Comparison of ENCODE assay signal across 27 cellular contexts in genomic region chr9:87716141-87716540, GRCh38. TPM values are rescaled to one million over a fixed set of nuclear protein-coding genes. Genes with fewer than 3 reads are reported as not detected.
DNase-seq lines count a peak whose midpoint lies in the region; ATAC-seq and TF ChIP-seq lines count a peak whose summit lies in the region.
"Had no signal": no experiment of that assay in that cellular context is flagged by ENCODE, and none has a peak within 500 bp of the region (broad histone marks: within the 10 kb centered on the region; RNA-seq: fewer than 3 reads in every experiment).

No MANE protein-coding gene starts in this region.

- ATAC-seq in IMR-90 (ENCODE audit: low read depth) (no peak), psoas muscle (no peak)
- ATAC-seq in naive thymus-derived CD8-positive, alpha-beta T cell = no peak
- ATAC-seq: activated naive CD4-positive, alpha-beta T cell treated with anti-CD3 and anti-CD28 coated beads, Interleukin-2, amount 50 U/mL, for 72 hours; Right ventricle myocardium inferior; stimulated activated effector memory CD8-positive, alpha-beta T cell treated with anti-CD3 and anti-CD28 coated beads, Interleukin-12 subunit alpha, Interleukin-12 subunit beta, amount 100 ng/mL, for 72 hours had no signal

- no peak overlapping the region for H3K23ac ChIP-seq in IMR-90 (ENCODE audit: low read depth, low read length)

- peak; percentile 65 for DNase-seq in EH (ENCODE audit: low read depth)
- no peak for DNase-seq in IMR-90
- DNase-seq in fibroblast of villous mesenchyme (ENCODE audit: low read depth) = peak; percentile 69
- peak; percentile 63 for DNase-seq in renal cortical epithelial cell (ENCODE audit: low read depth)
- DNase-seq in T-helper 2 cell = no peak
- DNase-seq in psoas muscle = no peak
- no peak for DNase-seq in COR-L47 (lab: John Stamatoyannopoulos, UW)
- DNase-seq in naive thymus-derived CD8-positive, alpha-beta T cell = no peak
- DNase-seq: DMS79, GOT3, KG1, kidney, MG63, midbrain, naive B cell, NCI-H1105, NCI-H1930, NCI-H2227 treated with DMSO at 0.1 percent for 48 hours, NCI-H69, occipital lobe had no signal

- H3K14ac ChIP-seq in IMR-90 (replicated peaks; ENCODE audit: low read depth, low read length) = 0 out of 2 replicates have a peak overlapping the region, but pooled peaks have one; percentile 23

- no peak overlapping the region for H3K4me3 Mint-ChIP-seq in naive thymus-derived CD8-positive, alpha-beta T cell
- H3K4me3 Mint-ChIP-seq: naive B cell; stimulated activated effector memory CD8-positive, alpha-beta T cell treated with anti-CD3 and anti-CD28 coated beads, Interleukin-12 subunit alpha, Interleukin-12 subunit beta, amount 100 ng/mL, for 72 hours; T-helper 2 cell treated with Interferon-gamma antibody and Interleukin-4, amounts not matched to agents 5 μg/mL and 100 μg/mL, for 36 hours had no signal

- H4K91ac ChIP-seq in IMR-90 (ENCODE audit: insufficient read depth, low read depth, low read length) = no peak overlapping the region

- H2BK120ac ChIP-seq in IMR-90 (ENCODE audit: low read depth, low read length) = no peak overlapping the region

- peaks cover 0 to 6% (median under 1%) of the 10 kb centered on the region in 4 donors for H3K4me1 Mint-ChIP-seq in naive thymus-derived CD8-positive, alpha-beta T cell

- no peaks in the 10 kb centered on the region for H4K20me1 ChIP-seq in IMR-90 (ENCODE audit: insufficient read depth, low read length)
- H4K20me1 ChIP-seq: BLaER1 treated with 17β-estradiol and CSF1 and Interleukin-3, amounts not matched to agents 10 nM and 100 nM had no signal

- H3K9me1 ChIP-seq in IMR-90 (ENCODE audit: insufficient read depth, low read length) = peaks cover 20% of the 10 kb centered on the region

- TF ChIP-seq CTCF in IMR-90 (conservative IDR thresholded peaks at IDR 0.05; ENCODE audit: low read depth, low read length) (no peak), fibroblast of villous mesenchyme (IDR thresholded peaks at IDR 0.05; ENCODE audit: insufficient read depth, low read depth, low read length) (no peak), psoas muscle (IDR thresholded peaks at IDR 0.05) (no peak)

- H2AK5ac ChIP-seq in IMR-90 (ENCODE audit: low read depth, low read length) = peak overlapping the region; percentile 39; the same call in 1 of the 2 replicates

- no peak overlapping the region for H2BK15ac ChIP-seq in IMR-90 (ENCODE audit: low read depth, low read length)

- H3K36me3 ChIP-seq in IMR-90 (ENCODE audit: control insufficient read depth, insufficient read depth, low read length) (no peaks in the 10 kb centered on the region), psoas muscle (ENCODE audit: insufficient read depth in 1 of 2, low read depth in 1 of 2) (no peaks in the 10 kb centered on the region)
- H3K36me3 ChIP-seq: BLaER1 treated with 17β-estradiol and CSF1 and Interleukin-3, amounts not matched to agents 10 nM and 100 nM; breast epithelium; MG63; tibial nerve had no signal

- H3K18ac ChIP-seq in IMR-90 (ENCODE audit: low read depth, low read length) = no peak overlapping the region; the same call in 1 of the 2 replicates

- H4K5ac ChIP-seq in IMR-90 (ENCODE audit: low read depth, low read length) = no peak overlapping the region

- in situ Hi-C loops in IMR-90 (cut with MboI; ENCODE audit: low sequenced_read_pairs) = loop anchor here (25.0 kb wide), 1 partner anchor 846 kb away; no protein-coding TSS in a partner anchor

- H3K4me3 ChIP-seq in IMR-90 (ENCODE audit: insufficient read depth, low read depth, low read length) = no peak overlapping the region
- H3K4me3 ChIP-seq in fibroblast of villous mesenchyme (ENCODE audit: low read depth, low read length) = no peak overlapping the region
- H3K4me3 ChIP-seq in psoas muscle = no peak overlapping the region
- H3K4me3 ChIP-seq: BLaER1 treated with 17β-estradiol and CSF1 and Interleukin-3, amounts not matched to agents 10 nM and 100 nM; breast epithelium; MG63; tibial nerve had no signal

- H3K79me1 ChIP-seq in IMR-90 (ENCODE audit: low read depth in 1 of 2, low read length in 2 of 2) = peaks cover 0 to 6% of the 10 kb centered on the region in 2 experiments; a peak in 2 of 4 replicates

- intact Hi-C loops in IMR-90 (cut with micrococcal nuclease) (loop anchor here (10.0 kb wide), 1 partner anchor 1599 kb away; the partner anchor contains the start of genes CKS2 and SECISBP2), psoas muscle (cut with DNase I) (no loop called here)

- H3K4ac ChIP-seq in IMR-90 (ENCODE audit: low read depth, low read length) = peak overlapping the region; percentile 21; the same call in 1 of the 2 replicates

- POLR2A ChIA-PET in IMR-90 (lab: Charles Lee; ENCODE audit: unreplicated experiment) = no interaction called here
- POLR2A ChIA-PET in naive thymus-derived CD8-positive, alpha-beta T cell (lab: Charles Lee) = no interaction called here

- H3K9ac ChIP-seq in IMR-90 (ENCODE audit: low read depth, low read length) = no peak overlapping the region

- no peaks in the 10 kb centered on the region; the same call in 1 of the 2 replicates for H3K27me3 ChIP-seq in IMR-90 (ENCODE audit: control insufficient read depth, insufficient read depth, low read length)
- H3K27me3 ChIP-seq in psoas muscle (ENCODE audit: insufficient read depth in 3 of 3, low read length in 2 of 3) = no peaks in the 10 kb centered on the region
- H3K27me3 ChIP-seq: BLaER1 treated with 17β-estradiol and CSF1 and Interleukin-3, amounts not matched to agents 10 nM and 100 nM; breast epithelium; MG63; tibial nerve had no signal

- no peak for TF ChIP-seq POLR2A in IMR-90 (IDR thresholded peaks at IDR 0.05; ENCODE audit: low read depth, low read length)

- H2BK20ac ChIP-seq in IMR-90 (ENCODE audit: low read depth, low read length) = no peak overlapping the region

- no peaks in the 10 kb centered on the region for H3K9me3 Mint-ChIP-seq in naive thymus-derived CD8-positive, alpha-beta T cell
- H3K9me3 Mint-ChIP-seq: T-helper 2 cell treated with Interferon-gamma antibody and Interleukin-4, amounts not matched to agents 5 μg/mL and 100 μg/mL, for 36 hours had no signal

- WGBS in IMR-90 (ENCODE audit: extremely low coverage in 2 of 2, insufficient read length in 1 of 2), 2 experiments = no CpG with 5 or more reads among the region's 2 CpGs
- WGBS in psoas muscle, 3 donors = 80 to 92% (median 92%) methylated on average over 2 of the region's 2 CpGs

- no peak overlapping the region for H3K27ac ChIP-seq in IMR-90 (ENCODE audit: insufficient read depth, low read length)
- H3K27ac ChIP-seq in psoas muscle = no peak overlapping the region
- H3K27ac ChIP-seq: breast epithelium had no signal

- no peak overlapping the region for H2AK9ac ChIP-seq in IMR-90 (replicated peaks; ENCODE audit: low read depth, low read length, poor library complexity)

- H3K27me3 Mint-ChIP-seq in naive thymus-derived CD8-positive, alpha-beta T cell = peaks cover 2 to 14% (median 5%) of the 10 kb centered on the region in 5 donors

- H3K4me1 ChIP-seq in IMR-90 (ENCODE audit: control insufficient read depth, insufficient read depth, low read length) = peaks cover 16% of the 10 kb centered on the region
- peaks cover 13% of the 10 kb centered on the region for H3K4me1 ChIP-seq in psoas muscle
- H3K4me1 ChIP-seq: breast epithelium had no signal

- no peaks in the 10 kb centered on the region for H3K36me3 Mint-ChIP-seq in naive thymus-derived CD8-positive, alpha-beta T cell
- H3K36me3 Mint-ChIP-seq: activated naive CD4-positive, alpha-beta T cell treated with anti-CD3 and anti-CD28 coated beads, Interleukin-2, amount 50 U/mL, for 72 hours; naive B cell; stimulated activated effector memory CD8-positive, alpha-beta T cell treated with anti-CD3 and anti-CD28 coated beads, Interleukin-12 subunit alpha, Interleukin-12 subunit beta, amount 100 ng/mL, for 72 hours had no signal

- no peak overlapping the region for H3K4me2 ChIP-seq in IMR-90 (ENCODE audit: low read depth, low read length)

- no peak overlapping the region for H4K8ac ChIP-seq in IMR-90 (ENCODE audit: low read depth in 2 of 2, low read length in 2 of 2)

- no TSS peak for BruUV-seq in IMR-90 (replicated peaks; lab: Mats Ljungman, UMichigan)

- dilution Hi-C loops in IMR-90 (cut with HindIII; ENCODE audit: low sequenced_read_pairs, unreplicated experiment) = no loop called here

- no peak overlapping the region for H3K27ac Mint-ChIP-seq in naive thymus-derived CD8-positive, alpha-beta T cell
- H3K27ac Mint-ChIP-seq: activated naive CD4-positive, alpha-beta T cell treated with anti-CD3 and anti-CD28 coated beads, Interleukin-2, amount 50 U/mL, for 72 hours; naive B cell; stimulated activated effector memory CD8-positive, alpha-beta T cell treated with anti-CD3 and anti-CD28 coated beads, Interleukin-12 subunit alpha, Interleukin-12 subunit beta, amount 100 ng/mL, for 72 hours; T-helper 2 cell treated with Interferon-gamma antibody and Interleukin-4, amounts not matched to agents 5 μg/mL and 100 μg/mL, for 36 hours had no signal

- H2BK5ac ChIP-seq in IMR-90 (ENCODE audit: low read depth, low read length, poor library complexity, severe bottlenecking) = no peak overlapping the region

- no peak overlapping the region for H3K56ac ChIP-seq in IMR-90 (ENCODE audit: extremely low read depth, insufficient read depth, low read length)

- CTCF ChIA-PET in IMR-90 (lab: Yijun Ruan, JAX) = no interaction called here

- H3K9me3 ChIP-seq in IMR-90 (ENCODE audit: control insufficient read depth, insufficient read depth, low read length) (no peaks in the 10 kb centered on the region), psoas muscle (no peaks in the 10 kb centered on the region)
- H3K9me3 ChIP-seq: BLaER1 treated with 17β-estradiol and CSF1 and Interleukin-3, amounts not matched to agents 10 nM and 100 nM; breast epithelium; MG63; tibial nerve had no signal

- H2AFZ ChIP-seq in IMR-90 (replicated peaks; ENCODE audit: low read length, poor library complexity) = no peak overlapping the region

- no peak for TF ChIP-seq RAD21 in IMR-90 (IDR thresholded peaks at IDR 0.05; ENCODE audit: low read length)

TF ChIP-seq in IMR-90, 13 proteins besides CTCF, POLR2A, EP300 and RAD21 (continues in another document):
- TF ChIP-seq MAZ (IDR thresholded peaks at IDR 0.05; ENCODE audit: borderline replicate concordance, low read depth, low read length) = no peak

RNA-seq across cellular contexts. Expression of gene CTSL, which starts 9.8 kb away (rescaled TPM):
- 57.0 and 89.7 TPM in 2 replicates for total RNA-seq in IMR-90 (2012; rRNA removed)
- polyA plus RNA-seq in IMR-90 (2012; rRNA removed) = 104 and 112 TPM in 2 replicates
- polyA plus RNA-seq in IMR-90 (2012; cell fraction: cytosol; rRNA removed) = 45.3 and 56.3 TPM in 2 replicates
- polyA plus RNA-seq in IMR-90 (2012; cell fraction: nucleus; rRNA removed; ENCODE audit: low replicate concordance) = 13.5 and 55.6 TPM in 2 replicates
- 156 and 163 TPM in 2 replicates for total RNA-seq in fibroblast of villous mesenchyme
- total RNA-seq in renal cortical epithelial cell = 79.2 and 157 TPM in 2 replicates
- total RNA-seq in psoas muscle = 10 to 100 TPM; 45.8 to 93.6 (median 73.8) TPM
- polyA plus RNA-seq in psoas muscle = 100 to 1,000 TPM in 1 of 3 donors, 10 to 100 TPM in 2; 73.4 to 995 (median 75.3) TPM
- 10 to 100 TPM; 27.3 to 27.5 TPM for total RNA-seq in naive thymus-derived CD8-positive, alpha-beta T cell
- polyA plus RNA-seq in naive thymus-derived CD8-positive, alpha-beta T cell = 1 to 10 TPM in 1 of 3 donors, under 1 TPM in 1, not detected in 1; 0.87 to 7.4 TPM

Comparison
In these comparisons a context has a peak if more than half of its experiments do, and no peak if none do; other contexts are left out.
1. DNase-seq: peak in EH (single experiment), fibroblast of villous mesenchyme (single experiment) and renal cortical epithelial cell (single experiment); none in IMR-90 (single experiment), T-helper 2 cell (0 of 5), psoas muscle (0 of 2), COR-L47 (single experiment) and naive thymus-derived CD8-positive, alpha-beta T cell (0 of 10).